In genomic region chr12:50707396-50707795, GRCh38 we compare ENCODE assay signal across 24 cellular contexts. TPM values are rescaled to one million over a fixed set of nuclear protein-coding genes. Genes with fewer than 3 reads are reported as not detected.
DNase-seq lines count a peak whose midpoint lies in the region; ATAC-seq, FAIRE-seq and TF ChIP-seq lines count a peak whose summit lies in the region.
"Had no signal": no experiment of that assay in that cellular context is flagged by ENCODE, and none has a peak within 500 bp of the region (broad histone marks: within the 10 kb centered on the region; RNA-seq: fewer than 3 reads in every experiment).

No MANE protein-coding gene starts in this region.

- H2AFZ ChIP-seq in GM12878 (ENCODE audit: control insufficient read depth, low read depth, low read length) = no peak overlapping the region
- H2AFZ ChIP-seq: GM23338 had no signal

- in situ Hi-C loops in GM12878 (cut with MboI) = no loop called here

- POLR2A ChIA-PET in A673 (lab: Charles Lee; ENCODE audit: low non-redundant PET) = no interaction called here
- POLR2A ChIA-PET in GM12878 (lab: Charles Lee) = no interaction called here

- WGBS in GM12878 (ENCODE audit: insufficient coverage, insufficient replicate concordance, low lambda C conversion rate, missing lambda C conversion rate) = 100% methylated on average over 7 of the region's 7 CpGs
- 96 to 100% methylated on average over 4 to 6 of the region's 7 CpGs for WGBS in esophagus squamous epithelium, 2 donors

- H3K4me3 ChIP-seq in A673 (ENCODE audit: low read depth, low read length, poor library complexity, severe bottlenecking) (no peak overlapping the region), GM12878 (no peak overlapping the region), esophagus squamous epithelium (no peak overlapping the region)
- H3K4me3 ChIP-seq in CD4-positive, CD25-positive, alpha-beta regulatory T cell (ENCODE audit: low read depth, low read length) = no peak overlapping the region
- H3K4me3 ChIP-seq: BLaER1 treated with 17β-estradiol and CSF1 and Interleukin-3, amounts not matched to agents 10 nM and 100 nM; GM23338; HAP-1; K562 had no signal

- no peaks in the 10 kb centered on the region for H3K27me3 ChIP-seq in A673 (replicated peaks; ENCODE audit: insufficient read depth, low read depth, low read length, poor library complexity)
- no peaks in the 10 kb centered on the region for H3K27me3 ChIP-seq in CD4-positive, CD25-positive, alpha-beta regulatory T cell (ENCODE audit: control insufficient read depth, insufficient read depth, low read length)
- H3K27me3 ChIP-seq in GM12878 (replicated peaks in 1 of 2; ENCODE audit: control insufficient read depth in 2 of 2, insufficient read depth in 2 of 2, low read length in 1 of 2) = no peaks in the 10 kb centered on the region
- H3K27me3 ChIP-seq in esophagus squamous epithelium = no peaks in the 10 kb centered on the region
- H3K27me3 ChIP-seq: BLaER1 treated with 17β-estradiol and CSF1 and Interleukin-3, amounts not matched to agents 10 nM and 100 nM had no signal

- no peak for TF ChIP-seq EP300 in GM12878 (IDR thresholded peaks at IDR 0.05; ENCODE audit: borderline replicate concordance in 1 of 2, control insufficient read depth in 1 of 2, low read depth in 2 of 2, low read length in 2 of 2)

- H3K4me1 Mint-ChIP-seq in CD4-positive, CD25-positive, alpha-beta regulatory T cell = no peaks in the 10 kb centered on the region
- H3K4me1 Mint-ChIP-seq: CD8-positive, alpha-beta memory T cell; GM23338 had no signal

- intact Hi-C loops in A673 (cut with micrococcal nuclease; ENCODE audit: unreplicated experiment) (no loop called here), GM12878 (cut with micrococcal nuclease; ENCODE audit: unreplicated experiment) (no loop called here), left ventricle myocardium superior (cut with micrococcal nuclease) (no loop called here), esophagus squamous epithelium (cut with DNase I) (no loop called here)

- TF ChIP-seq POLR2A in GM12878 (IDR thresholded peaks at IDR 0.05; ENCODE audit: low read depth, low read length) (no peak), esophagus squamous epithelium (IDR thresholded peaks at IDR 0.05) (no peak)

- H3K9me3 ChIP-seq in A673 (ENCODE audit: low read depth, low read length, poor library complexity, severe bottlenecking) (no peaks in the 10 kb centered on the region), GM12878 (replicated peaks; ENCODE audit: control insufficient read depth, insufficient read depth, low read length) (no peaks in the 10 kb centered on the region), esophagus squamous epithelium (no peaks in the 10 kb centered on the region)
- no peaks in the 10 kb centered on the region for H3K9me3 ChIP-seq in CD4-positive, CD25-positive, alpha-beta regulatory T cell (ENCODE audit: control insufficient read depth in 2 of 2, low read length in 2 of 2)
- H3K9me3 ChIP-seq: BLaER1 treated with 17β-estradiol and CSF1 and Interleukin-3, amounts not matched to agents 10 nM and 100 nM; HAP-1 had no signal

- no peak for TF ChIP-seq RAD21 in GM12878 (IDR thresholded peaks at IDR 0.05; ENCODE audit: insufficient read depth, low read depth, low read length)

- no peaks in the 10 kb centered on the region for H4K20me1 ChIP-seq in GM12878 (ENCODE audit: control insufficient read depth, insufficient read depth)

- SMC1A ChIA-PET in GM12878 (lab: Charles Lee; ENCODE audit: uncharacterized antibody, unreplicated experiment) = no interaction called here

- BruUV-seq in A673 (replicated peaks; lab: Mats Ljungman, UMichigan) (no TSS peak), GM12878 (replicated peaks; lab: Mats Ljungman, UMichigan) (TSS peak; percentile 28)

- RAD21 ChIA-PET in GM12878 (lab: Charles Lee; ENCODE audit: unreplicated experiment) = no interaction called here

- H3K4me2 ChIP-seq in GM12878 (ENCODE audit: control insufficient read depth, insufficient read depth) = no peak overlapping the region
- H3K4me2 ChIP-seq: BLaER1 treated with 17β-estradiol and CSF1 and Interleukin-3, amounts not matched to agents 10 nM and 100 nM; GM23338 had no signal

- H3K9me3 Mint-ChIP-seq in CD4-positive, CD25-positive, alpha-beta regulatory T cell = no peaks in the 10 kb centered on the region
- H3K9me3 Mint-ChIP-seq: CD8-positive, alpha-beta memory T cell; GM23338 had no signal

- H3K36me3 ChIP-seq in A673 (ENCODE audit: insufficient read depth, low read length, poor library complexity, severe bottlenecking) = peaks cover 34% of the 10 kb centered on the region
- H3K36me3 ChIP-seq in CD4-positive, CD25-positive, alpha-beta regulatory T cell (ENCODE audit: control insufficient read depth, insufficient read depth, low read length) = peaks cover 83% of the 10 kb centered on the region
- H3K36me3 ChIP-seq in GM12878 (ENCODE audit: control insufficient read depth in 2 of 2, insufficient read depth in 2 of 2, low read length in 1 of 2) = peaks cover 0 to 17% of the 10 kb centered on the region in 2 experiments; a peak in 3 of 4 replicates
- H3K36me3 ChIP-seq in esophagus squamous epithelium = peaks cover 16 to 100% (median 22%) of the 10 kb centered on the region in 3 donors

- H3K27me3 Mint-ChIP-seq in CD4-positive, CD25-positive, alpha-beta regulatory T cell = no peaks in the 10 kb centered on the region
- H3K27me3 Mint-ChIP-seq: CD8-positive, alpha-beta memory T cell had no signal

- peak overlapping the region in 2 of 3 donors; percentile 64 to 81 for H3K27ac Mint-ChIP-seq in CD4-positive, CD25-positive, alpha-beta regulatory T cell
- H3K27ac Mint-ChIP-seq: GM23338 had no signal

- no peak for ATAC-seq in CD4-positive, CD25-positive, alpha-beta regulatory T cell (ENCODE audit: low read depth in 2 of 2)
- ATAC-seq in GM12878 (no peak), left ventricle myocardium superior (peak; percentile 88)
- ATAC-seq: GM23338, K562 had no signal

- no peak for TF ChIP-seq CTCF in A673 (conservative IDR thresholded peaks at IDR 0.05; ENCODE audit: low read depth, low read length)
- TF ChIP-seq CTCF in GM12878 (IDR thresholded peaks at IDR 0.05 in 2 of 3, conservative IDR thresholded peaks at IDR 0.05 in 1 of 3; ENCODE audit: control insufficient read depth in 2 of 3, extremely low read depth in 1 of 3, insufficient read depth in 1 of 3, low read depth in 3 of 3, low read length in 3 of 3) = no peak
- no peak for TF ChIP-seq CTCF in esophagus squamous epithelium (IDR thresholded peaks at IDR 0.05)

- peak overlapping the region; percentile 63 for H3K27ac ChIP-seq in A673 (ENCODE audit: low read depth, low read length, poor library complexity, severe bottlenecking)
- no peak overlapping the region for H3K27ac ChIP-seq in CD4-positive, CD25-positive, alpha-beta regulatory T cell (ENCODE audit: insufficient read depth, low read length, poor library complexity, severe bottlenecking)
- H3K27ac ChIP-seq in GM12878 (ENCODE audit: control insufficient read depth, insufficient read depth) = no peak overlapping the region
- no peak overlapping the region for H3K27ac ChIP-seq in esophagus squamous epithelium
- H3K27ac ChIP-seq: BLaER1 treated with 17β-estradiol and CSF1 and Interleukin-3, amounts not matched to agents 10 nM and 100 nM; RWPE1 had no signal

- no peak overlapping the region for H3K9ac ChIP-seq in GM12878 (ENCODE audit: control insufficient read depth, insufficient read depth, low read length)
- H3K9ac ChIP-seq: BLaER1 treated with 17β-estradiol and CSF1 and Interleukin-3, amounts not matched to agents 10 nM and 100 nM had no signal

- CTCF ChIA-PET in A673 (lab: Charles Lee) = no interaction called here
- CTCF ChIA-PET in GM12878 (lab: Yijun Ruan, JAX) = no interaction called here

- no peak overlapping the region for H3K4me3 Mint-ChIP-seq in CD4-positive, CD25-positive, alpha-beta regulatory T cell
- H3K4me3 Mint-ChIP-seq: CD8-positive, alpha-beta memory T cell; GM23338 had no signal

- peaks cover 39% of the 10 kb centered on the region for H3K36me3 Mint-ChIP-seq in CD4-positive, CD25-positive, alpha-beta regulatory T cell

- peaks cover 36% of the 10 kb centered on the region for H3K4me1 ChIP-seq in A673 (ENCODE audit: insufficient read depth, low read length, poor library complexity, severe bottlenecking)
- H3K4me1 ChIP-seq in CD4-positive, CD25-positive, alpha-beta regulatory T cell (ENCODE audit: control insufficient read depth, insufficient read depth, low read length, poor library complexity, severe bottlenecking) = no peaks in the 10 kb centered on the region
- no peaks in the 10 kb centered on the region for H3K4me1 ChIP-seq in GM12878 (ENCODE audit: control insufficient read depth, insufficient read depth, low read length)
- H3K4me1 ChIP-seq in esophagus squamous epithelium = no peaks in the 10 kb centered on the region
- H3K4me1 ChIP-seq: BLaER1 treated with 17β-estradiol and CSF1 and Interleukin-3, amounts not matched to agents 10 nM and 100 nM; HAP-1 had no signal

- no peak for FAIRE-seq in GM12878 (lab: Jason Lieb, UNC)
- FAIRE-seq: G401.6, K562 had no signal

- no peak for DNase-seq in A673 (ENCODE audit: low spot score)
- DNase-seq in CD4-positive, CD25-positive, alpha-beta regulatory T cell = no peak
- DNase-seq in GM12878 (ENCODE audit: low read depth, low spot score) = no peak
- DNase-seq in left ventricle myocardium superior = no peak
- DNase-seq in esophagus squamous epithelium (lab: John Stamatoyannopoulos, UW) = no peak
- no peak for DNase-seq in NCI-H82 treated with DMSO at 0.1 percent for 48 hours (lab: John Stamatoyannopoulos, UW; ENCODE audit: unreplicated experiment)
- no peak for DNase-seq in activated CD4-positive, alpha-beta T cell treated with anti-CD3 and anti-CD28 coated beads, Interleukin-2, amount 50 U/mL, for 4 hours
- DNase-seq: ACHN; Calu3; CD8-positive, alpha-beta memory T cell; DMS153; MM.1S; NCI-H1048; NCI-H1417 treated with DMSO at 0.1 percent for 48 hours; NCI-H187 treated with DMSO at 0.1 percent for 48 hours; NCI-H2107; NCI-H446 treated with DMSO at 0.1 percent for 48 hours; NCI-H69 had no signal

- H3K79me2 ChIP-seq in GM12878 (ENCODE audit: control insufficient read depth, insufficient read depth, low read length) = no peaks in the 10 kb centered on the region

RNA-seq across cellular contexts. Expression of gene ATF1, which starts 56.5 kb away (rescaled TPM):
- total RNA-seq in A673 (2021) (37.9 and 42.3 TPM in 2 replicates), GM12878 (2014; rRNA removed) (25.3 and 35.4 TPM in 2 replicates), GM12878 (2014; rRNA removed; fragmentation: Illumina TruSeq; extraction: Trizol) (27.5 and 28.8 TPM in 2 replicates), GM12878 (2021) (28.9 and 29.3 TPM in 2 replicates), left ventricle myocardium superior (25.9 TPM), esophagus squamous epithelium (10 to 100 TPM in 3 of 4 donors, 1 to 10 TPM in 1; 5.5 to 20.4 (median 14.3) TPM)
- 30.6 TPM for total RNA-seq in CD4-positive, CD25-positive, alpha-beta regulatory T cell
- polyA plus RNA-seq in CD4-positive, CD25-positive, alpha-beta regulatory T cell = 10 to 100 TPM; 47.3 to 56.1 (median 52.5) TPM
- 12.4 and 13.4 TPM in 2 replicates for total RNA-seq in GM12878 (2013; cell fraction: nucleolus; rRNA removed)
- polyA plus RNA-seq in GM12878 (2011; ENCODE audit: low read depth) = 9.0 TPM
- polyA plus RNA-seq in GM12878 (2011; rRNA removed) (70.9 and 92.0 TPM in 2 replicates), GM12878 (2014; fragmentation: Illumina TruSeq; extraction: Trizol) (35.9 and 40.1 TPM in 2 replicates), GM12878 (2014; fragmentation: Nextera tagmentation; extraction: Ambion mirVana) (10 to 100 TPM; 15.4 to 17.0 TPM), GM12878 (2014; rRNA removed) (44.3 and 44.4 TPM in 2 replicates), GM12878 (2016; fragmentation: Nextera tagmentation; extraction: Ambion mirVana) (10 to 100 TPM; 33.2 to 34.0 TPM)
- 43.1 and 82.0 TPM in 2 replicates for polyA plus RNA-seq in GM12878 (2011; cell fraction: cytosol; rRNA removed)
- polyA plus RNA-seq in GM12878 (2011; cell fraction: nucleus; rRNA removed) = 30.7 and 32.4 TPM in 2 replicates
- 19.7 and 24.4 TPM in 2 replicates for polyA plus RNA-seq in GM12878 (2012)
- 65.2 and 84.6 TPM in 2 replicates for polyA minus RNA-seq in GM12878 (2011; rRNA and poly(A)+ RNA removed)
- polyA minus RNA-seq in GM12878 (2011; cell fraction: cytosol; rRNA and poly(A)+ RNA removed) = 22.8 and 31.5 TPM in 2 replicates
- 11.5 and 16.6 TPM in 2 replicates for polyA minus RNA-seq in GM12878 (2011; cell fraction: nucleus; rRNA and poly(A)+ RNA removed)
